In the genomic region with DNA sequence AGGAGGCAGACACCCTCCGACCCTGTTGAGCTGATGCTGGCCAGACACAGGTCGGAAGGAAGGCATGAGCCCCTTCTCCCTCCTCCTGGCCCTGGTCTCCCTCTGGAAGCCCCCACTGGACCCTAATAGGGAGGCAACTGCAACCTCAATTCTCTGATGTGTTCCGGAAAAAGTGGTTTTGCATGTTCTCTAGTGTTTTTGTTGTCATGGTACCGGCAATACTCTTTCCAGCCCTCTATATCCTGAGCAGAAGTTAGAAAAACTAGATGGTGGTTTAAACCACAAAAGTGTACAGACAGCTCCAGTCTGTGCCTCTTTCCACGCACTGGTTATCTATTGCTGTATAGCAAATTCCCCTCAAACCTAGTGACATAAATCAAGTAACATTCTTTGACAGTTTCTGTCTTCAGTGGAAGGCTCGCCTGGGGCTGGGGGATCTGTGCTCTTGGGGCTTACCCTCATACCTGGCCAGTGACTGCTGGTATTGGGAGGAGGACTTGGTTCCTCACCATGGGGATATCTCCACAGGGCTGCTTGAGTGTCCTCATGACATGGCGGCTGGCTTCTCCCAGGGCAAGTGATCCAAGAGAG, we compare ENCODE assay signal across 7 cellular contexts. TPM values are rescaled to one million over a fixed set of nuclear protein-coding genes. Genes with fewer than 3 reads are reported as not detected.
DNase-seq lines count a peak whose midpoint lies in the region; ATAC-seq lines count a peak whose summit lies in the region.

No MANE protein-coding gene starts in this region.

- peak overlapping the region; percentile 43 for H3K27ac Mint-ChIP-seq in activated T-cell treated with anti-CD3 and anti-CD28 coated beads, Interleukin-2, amount 50 U/mL, for 72 hours

- no peaks in the 10 kb centered on the region for H3K27me3 Mint-ChIP-seq in activated T-cell treated with anti-CD3 and anti-CD28 coated beads, Interleukin-2, amount 50 U/mL, for 72 hours (ENCODE audit: low read depth)

- H3K36me3 Mint-ChIP-seq in activated T-cell treated with anti-CD3 and anti-CD28 coated beads, Interleukin-2, amount 50 U/mL, for 72 hours (ENCODE audit: insufficient read depth in 2 of 2): peaks cover 22 to 50% of the 10 kb centered on the region in 2 donors

- no peaks in the 10 kb centered on the region for H3K9me3 Mint-ChIP-seq in activated T-cell treated with anti-CD3 and anti-CD28 coated beads, Interleukin-2, amount 50 U/mL, for 72 hours

- DNase-seq in activated T-cell treated with anti-CD3 and anti-CD28 coated beads, Interleukin-2, amount 50 U/mL, for 72 hours: peak; percentile 15 to 29
- DNase-seq in stimulated activated CD8-positive, alpha-beta memory T cell treated with anti-CD3 and anti-CD28 coated beads, Interleukin-12 subunit alpha, Interleukin-12 subunit beta, amount 100 ng/mL, for 1 hour (ENCODE audit: low read depth): peak; percentile 22
- DNase-seq in NCI-H1930 (lab: John Stamatoyannopoulos, UW) (no peak), globus pallidus (ENCODE audit: low spot score) (no peak), retina (no peak)

- peaks cover 69% of the 10 kb centered on the region for H3K4me1 Mint-ChIP-seq in activated T-cell treated with anti-CD3 and anti-CD28 coated beads, Interleukin-2, amount 50 U/mL, for 72 hours (ENCODE audit: low read depth)

- H3K4me3 Mint-ChIP-seq in activated T-cell treated with anti-CD3 and anti-CD28 coated beads, Interleukin-2, amount 50 U/mL, for 72 hours: peak overlapping the region in 1 of 2 donors; percentile 16

- ATAC-seq in GM19463 (IDR thresholded peaks at IDR 0.05; ENCODE audit: unreplicated experiment): peak; percentile 63
- peak; percentile 95 for ATAC-seq in HG03354 (IDR thresholded peaks at IDR 0.05; ENCODE audit: poor library complexity, severe bottlenecking, unreplicated experiment)
- ATAC-seq in activated T-cell treated with anti-CD3 and anti-CD28 coated beads, Interleukin-2, amount 50 U/mL, for 72 hours (replicated peaks in 1 of 2): peak; percentile 87 to 89

RNA-seq across cellular contexts. Expression of a gene that starts 37.0 kb away (rescaled TPM):
- 100 to 1,000 TPM; 267 to 353 TPM for total RNA-seq in activated T-cell treated with anti-CD3 and anti-CD28 coated beads, Interleukin-2, amount 50 U/mL, for 72 hours

RNA-seq across cellular contexts. Expression of a gene that starts 42.3 kb away (rescaled TPM):
- total RNA-seq in activated T-cell treated with anti-CD3 and anti-CD28 coated beads, Interleukin-2, amount 50 U/mL, for 72 hours: 100 to 1,000 TPM; 111 to 127 TPM

Comparison
In these comparisons a context has a peak if more than half of its experiments do, and no peak if none do; other contexts are left out.
1. DNase-seq: peak in activated T-cell treated with anti-CD3 and anti-CD28 coated beads, Interleukin-2, amount 50 U/mL, for 72 hours (2 of 2) and stimulated activated CD8-positive, alpha-beta memory T cell treated with anti-CD3 and anti-CD28 coated beads, Interleukin-12 subunit alpha, Interleukin-12 subunit beta, amount 100 ng/mL, for 1 hour (single experiment); none in NCI-H1930 (0 of 2), globus pallidus (single experiment) and retina (single experiment).
2. Peak in every context shown above with its lines, with median percentiles within 50 percentile points of each other: ATAC-seq.